8 cellular contexts compared by ENCODE assay signal in the genomic region with DNA sequence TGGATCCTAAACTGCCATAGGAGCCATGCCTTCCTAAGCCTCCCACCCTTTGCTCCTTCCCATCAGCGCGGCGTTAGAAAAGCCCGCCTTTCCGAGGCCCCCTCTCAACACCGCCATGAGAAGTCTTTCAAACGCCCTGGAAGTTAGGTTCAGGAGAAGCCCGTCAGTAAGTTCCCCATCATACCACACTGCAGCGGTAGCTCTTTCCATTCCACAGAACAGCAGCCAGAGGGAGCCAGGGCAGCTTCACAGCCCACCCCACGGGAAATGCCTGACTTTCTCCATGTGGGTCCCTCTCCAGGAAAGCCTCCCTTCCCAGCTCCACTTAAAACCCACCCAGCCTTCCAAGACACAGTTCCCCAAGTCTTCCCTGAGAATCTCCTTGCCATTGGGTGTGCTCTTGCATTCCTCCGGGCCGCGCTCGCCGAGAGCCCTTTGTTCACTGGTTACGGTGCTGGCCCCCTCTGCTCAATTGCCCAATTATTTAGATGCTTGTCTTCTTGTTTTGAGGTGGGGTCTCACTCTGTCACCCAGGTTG. TPM values are rescaled to one million over a fixed set of nuclear protein-coding genes. Genes with fewer than 3 reads are reported as not detected.
DNase-seq lines count a peak whose midpoint lies in the region; ATAC-seq and TF ChIP-seq lines count a peak whose summit lies in the region.

No MANE protein-coding gene starts in this region.

- H4K91ac ChIP-seq in neuronal stem cell (ENCODE audit: low read depth, low read length, poor library complexity): no peak overlapping the region

- CTCF ChIA-PET in CD8-positive, alpha-beta T cell (lab: Charles Lee): interaction anchor here (0.7 to 3.5 kb wide), 6 partner anchors 11 to 413 kb away, joined by 3 to 27 read pairs (median 9); partner anchors contain the start of gene KIAA0513

- H3K27me3 Mint-ChIP-seq in CD8-positive, alpha-beta T cell (ENCODE audit: low read depth): no peaks in the 10 kb centered on the region
- peaks cover 4% of the 10 kb centered on the region for H3K27me3 Mint-ChIP-seq in endothelial cell (ENCODE audit: unreplicated experiment)

- no peaks in the 10 kb centered on the region for H3K27me3 ChIP-seq in CD8-positive, alpha-beta T cell (ENCODE audit: insufficient read depth, low read length)
- no peaks in the 10 kb centered on the region for H3K27me3 ChIP-seq in neuronal stem cell (ENCODE audit: control insufficient read depth in 3 of 3, insufficient read depth in 3 of 3, low read depth in 1 of 3, low read length in 3 of 3)

- peak overlapping the region; percentile 85 for H2BK12ac ChIP-seq in neuronal stem cell (ENCODE audit: low read length)

- H3K27ac Mint-ChIP-seq in CD8-positive, alpha-beta T cell: peak overlapping the region; percentile 94
- H3K27ac Mint-ChIP-seq in endothelial cell (ENCODE audit: unreplicated experiment): no peak overlapping the region

- no peak overlapping the region for H3K14ac ChIP-seq in neuronal stem cell (ENCODE audit: low read length)

- no peak for ATAC-seq in CD8-positive, alpha-beta T cell
- no peak for ATAC-seq in HG02678 (IDR thresholded peaks at IDR 0.05; ENCODE audit: unreplicated experiment)

- no peaks in the 10 kb centered on the region for H3K9me3 Mint-ChIP-seq in CD8-positive, alpha-beta T cell
- H3K9me3 Mint-ChIP-seq in endothelial cell (ENCODE audit: unreplicated experiment): no peaks in the 10 kb centered on the region

- intact Hi-C loops in CD8-positive, alpha-beta T cell (cut with DNase I, micrococcal nuclease): no loop called here

- H2BK5ac ChIP-seq in neuronal stem cell (ENCODE audit: low read length): no peak overlapping the region

- no peak overlapping the region for H2BK15ac ChIP-seq in neuronal stem cell (ENCODE audit: low read length)

- no peaks in the 10 kb centered on the region for H3K9me3 ChIP-seq in CD8-positive, alpha-beta T cell (ENCODE audit: low read length)
- no peaks in the 10 kb centered on the region for H3K9me3 ChIP-seq in neuronal stem cell (replicated peaks in 1 of 2; ENCODE audit: control insufficient read depth in 2 of 2, insufficient read depth in 1 of 2, low read depth in 1 of 2, low read length in 2 of 2)

- H2BK120ac ChIP-seq in neuronal stem cell (ENCODE audit: low read depth, low read length): no peak overlapping the region

- peaks cover 67% of the 10 kb centered on the region for H3K4me1 Mint-ChIP-seq in CD8-positive, alpha-beta T cell (ENCODE audit: low read depth)
- no peaks in the 10 kb centered on the region for H3K4me1 Mint-ChIP-seq in endothelial cell (ENCODE audit: unreplicated experiment)

- peak overlapping the region; percentile 52 for H3K27ac ChIP-seq in CD8-positive, alpha-beta T cell (ENCODE audit: low read depth, low read length)
- no peak overlapping the region for H3K27ac ChIP-seq in neuronal stem cell (replicated peaks; ENCODE audit: low read length)

- no peak overlapping the region for H3K9ac ChIP-seq in neuronal stem cell (ENCODE audit: low read depth, low read length, poor library complexity)

- H2AK5ac ChIP-seq in neuronal stem cell (ENCODE audit: low read depth, low read length): no peak overlapping the region

- no peak for TF ChIP-seq CTCF in CD8-positive, alpha-beta T cell (IDR thresholded peaks at IDR 0.05)
- no peak for TF ChIP-seq CTCF in endothelial cell (IDR thresholded peaks at IDR 0.05; ENCODE audit: unreplicated experiment)

- H3K36me3 ChIP-seq in CD8-positive, alpha-beta T cell (ENCODE audit: insufficient read depth, low read length): no peaks in the 10 kb centered on the region
- H3K36me3 ChIP-seq in neuronal stem cell (replicated peaks in 1 of 2; ENCODE audit: control insufficient read depth in 2 of 2, insufficient read depth in 2 of 2, low read length in 2 of 2): no peaks in the 10 kb centered on the region

- H3K4me3 ChIP-seq in CD8-positive, alpha-beta T cell (ENCODE audit: low read depth, low read length): peak overlapping the region; percentile 30
- no peak overlapping the region for H3K4me3 ChIP-seq in neuronal stem cell (ENCODE audit: low read length in 2 of 2)

- no CpG with 5 or more reads among the region's 16 CpGs for WGBS in neuronal stem cell (ENCODE audit: extremely low coverage in 2 of 2, insufficient read length in 2 of 2, insufficient replicate concordance in 1 of 2), 2 donors

- H3K23ac ChIP-seq in neuronal stem cell (ENCODE audit: low read depth, low read length, poor library complexity): peak overlapping the region; percentile 57

- H3K36me3 Mint-ChIP-seq in CD8-positive, alpha-beta T cell: peaks cover 3% of the 10 kb centered on the region
- peaks cover 3% of the 10 kb centered on the region for H3K36me3 Mint-ChIP-seq in endothelial cell (ENCODE audit: low read depth, unreplicated experiment)

- H4K8ac ChIP-seq in neuronal stem cell (ENCODE audit: low read depth, low read length): no peak overlapping the region

- no peaks in the 10 kb centered on the region for H3K79me1 ChIP-seq in neuronal stem cell (ENCODE audit: low read depth, low read length)

- no peak overlapping the region for H3K4ac ChIP-seq in neuronal stem cell (ENCODE audit: low read length)

- H3K4me2 ChIP-seq in neuronal stem cell (ENCODE audit: insufficient read depth, low read length, poor library complexity, severe bottlenecking): no peak overlapping the region

- peaks cover 42% of the 10 kb centered on the region for H3K4me1 ChIP-seq in CD8-positive, alpha-beta T cell (ENCODE audit: insufficient read depth, low read length)
- peaks cover 7 to 10% of the 10 kb centered on the region in 2 donors for H3K4me1 ChIP-seq in neuronal stem cell (ENCODE audit: control insufficient read depth in 2 of 2, insufficient read depth in 1 of 2, low read depth in 1 of 2, low read length in 2 of 2)

- peak overlapping the region; percentile 73 for H3K18ac ChIP-seq in neuronal stem cell (ENCODE audit: low read length)

- no peak overlapping the region for H2AFZ ChIP-seq in neuronal stem cell (ENCODE audit: low read length)

- peak in 1 of 7 experiments; percentile 52 for DNase-seq in CD8-positive, alpha-beta T cell
- DNase-seq in NCI-H69 (lab: John Stamatoyannopoulos, UW) (peak; percentile 2), endothelial cell (ENCODE audit: low spot score) (peak; percentile 31), neuronal stem cell (ENCODE audit: low spot score) (no peak), NCI-H128 (lab: John Stamatoyannopoulos, UW; ENCODE audit: unreplicated experiment) (no peak), NCI-H345 treated with DMSO at 0.1 percent for 48 hours (lab: John Stamatoyannopoulos, UW; ENCODE audit: unreplicated experiment) (no peak)
- no peak for DNase-seq in central memory CD4-positive, alpha-beta T cell

- POLR2A ChIA-PET in CD8-positive, alpha-beta T cell (lab: Charles Lee): interaction anchor here (0.8 to 5.3 kb wide), 9 partner anchors 9 to 53 kb away, joined by 3 to 37 read pairs (median 8); partner anchors contain the start of genes KIAA0513 and ZDHHC7

- peak overlapping the region; percentile 69 for H3K4me3 Mint-ChIP-seq in CD8-positive, alpha-beta T cell
- H3K4me3 Mint-ChIP-seq in endothelial cell (ENCODE audit: unreplicated experiment): peak overlapping the region; percentile 29

RNA-seq across cellular contexts. Expression of gene KIAA0513, which starts 28.7 kb away (rescaled TPM):
- total RNA-seq in CD8-positive, alpha-beta T cell: 10 to 100 TPM in 1 of 2 experiments, 1 to 10 TPM in 1; 9.7 to 10.3 TPM
- 5.5 TPM for total RNA-seq in endothelial cell (ENCODE audit: unreplicated experiment)
- 4.4 TPM for polyA plus RNA-seq in neuronal stem cell (2013, experiment 1 of 2)
- 5.5 TPM for polyA plus RNA-seq in neuronal stem cell (2013, experiment 2 of 2)

RNA-seq across cellular contexts. Expression of gene ZDHHC7, which starts 44.9 kb away (rescaled TPM):
- total RNA-seq in CD8-positive, alpha-beta T cell: 10 to 100 TPM; 85.4 to 92.1 TPM
- total RNA-seq in endothelial cell (ENCODE audit: unreplicated experiment): 46.5 TPM
- 32.5 TPM for polyA plus RNA-seq in neuronal stem cell (2013, experiment 1 of 2)
- polyA plus RNA-seq in neuronal stem cell (2013, experiment 2 of 2): 32.9 TPM

RNA-seq across cellular contexts. Expression of gene CIBAR2, which starts 56.0 kb away (rescaled TPM):
- not detected for total RNA-seq in CD8-positive, alpha-beta T cell
- total RNA-seq in endothelial cell (ENCODE audit: unreplicated experiment): not detected
- polyA plus RNA-seq in neuronal stem cell (2013, experiment 1 of 2): 0.45 TPM
- 0.51 TPM for polyA plus RNA-seq in neuronal stem cell (2013, experiment 2 of 2)

Comparison
In these comparisons a context has a peak if more than half of its experiments do, and no peak if none do; other contexts are left out.
1. DNase-seq: peak in NCI-H69 (single experiment) and endothelial cell (single experiment); none in neuronal stem cell (single experiment), NCI-H128 (single experiment), NCI-H345 treated with DMSO at 0.1 percent for 48 hours (single experiment) and central memory CD4-positive, alpha-beta T cell (single experiment).